17 cellular contexts compared by ENCODE assay signal in the genomic region with DNA sequence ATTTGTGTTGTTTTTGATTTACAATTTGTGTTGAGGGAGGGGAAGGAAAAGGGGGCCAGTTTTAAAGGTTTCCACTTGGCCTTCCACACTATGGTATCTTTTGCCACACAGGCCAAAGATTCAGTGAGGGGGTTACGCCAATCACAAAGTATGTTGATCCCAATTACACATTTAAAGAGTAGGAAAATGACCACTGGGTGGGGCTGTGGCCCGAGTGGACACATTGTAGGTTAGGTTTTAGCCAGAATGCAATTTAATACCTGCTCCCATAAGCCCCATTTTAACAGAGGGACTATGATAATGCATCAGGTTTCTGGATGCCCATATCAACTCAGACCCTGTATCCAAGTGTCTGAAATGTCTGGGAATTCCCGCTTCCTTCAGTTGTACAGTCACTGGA. TPM values are rescaled to one million over a fixed set of nuclear protein-coding genes. Genes with fewer than 3 reads are reported as not detected.
DNase-seq lines count a peak whose midpoint lies in the region; ATAC-seq, FAIRE-seq and TF ChIP-seq lines count a peak whose summit lies in the region.
"Had no signal": no experiment of that assay in that cellular context is flagged by ENCODE, and none has a peak within 500 bp of the region (broad histone marks: within the 10 kb centered on the region; RNA-seq: fewer than 3 reads in every experiment).

No MANE protein-coding gene starts in this region.

- peak in 1 of 2 experiments; percentile 43; a peak in 1 of 4 replicates for TF ChIP-seq RAD21 in K562 (CRISPR knock-in tag; conservative IDR thresholded peaks at IDR 0.05 in 1 of 2, IDR thresholded peaks at IDR 0.05 in 1 of 2)

- H3K14ac ChIP-seq in trophoblast cell (ENCODE audit: low read length), result no peak overlapping the region

- no peak overlapping the region for H2BK12ac ChIP-seq in trophoblast cell (ENCODE audit: low read length)

- no peak overlapping the region for H4K8ac ChIP-seq in trophoblast cell (ENCODE audit: low read depth, low read length)

- no peaks in the 10 kb centered on the region for H3K79me1 ChIP-seq in trophoblast cell (ENCODE audit: low read length)

- peak; percentile 89 for ATAC-seq in K562
- ATAC-seq: activated T-cell treated with anti-CD3 and anti-CD28 coated beads, Interleukin-2, amount 50 U/mL, for 72 hours; esophagus mucosa; naive thymus-derived CD4-positive, alpha-beta T cell had no signal

- TF ChIP-seq POLR2A in K562 (conservative IDR thresholded peaks at IDR 0.05) (no peak), suprapubic skin (IDR thresholded peaks at IDR 0.05) (no peak)

- intact Hi-C loops in K562 (cut with micrococcal nuclease), result loop anchor here (10.0 kb wide), 2 partner anchors 306 to 324 kb away; a partner anchor contains a TSS

- no peak overlapping the region for H2AK5ac ChIP-seq in trophoblast cell (ENCODE audit: low read length)

- no peak overlapping the region for H4K91ac ChIP-seq in trophoblast cell (ENCODE audit: low read depth, low read length)

- H3K18ac ChIP-seq in trophoblast cell (ENCODE audit: low read length), result no peak overlapping the region

- POLR2A ChIA-PET in K562 (lab: Yijun Ruan, JAX), result no interaction called here

- H3K36me3 ChIP-seq in MG63, result no peaks in the 10 kb centered on the region
- no peaks in the 10 kb centered on the region for H3K36me3 ChIP-seq in K562 (ENCODE audit: control insufficient read depth, insufficient read depth, low read length)
- no peaks in the 10 kb centered on the region for H3K36me3 ChIP-seq in trophoblast cell (ENCODE audit: control insufficient read depth in 1 of 2, insufficient read depth in 2 of 2, low read length in 2 of 2)
- no peaks in the 10 kb centered on the region for H3K36me3 ChIP-seq in suprapubic skin
- H3K36me3 ChIP-seq: thyroid gland had no signal

- no peak overlapping the region for H3K4ac ChIP-seq in trophoblast cell (ENCODE audit: low read depth, low read length)

- 0% methylated on average over 3 of the region's 3 CpGs for WGBS in K562 (ENCODE audit: insufficient coverage, low coverage, missing lambda C conversion rate)
- no CpG with 5 or more reads among the region's 3 CpGs for WGBS in trophoblast cell (ENCODE audit: extremely low coverage, insufficient coverage, insufficient read length)
- WGBS in suprapubic skin, result 89% methylated on average over 3 of the region's 3 CpGs

- H2BK5ac ChIP-seq in trophoblast cell (ENCODE audit: low read depth, low read length, poor library complexity), result no peak overlapping the region

- DNase-seq in NCI-H82 (lab: John Stamatoyannopoulos, UW) (peak; percentile 37), NCI-H82 treated with DMSO at 0.1 percent for 48 hours (lab: John Stamatoyannopoulos, UW; ENCODE audit: unreplicated experiment) (no peak), MG63 (peak; percentile 24), K562 (ENCODE audit: extremely low read depth in 1 of 4, low spot score in 3 of 4) (peak; percentile 29 to 35 (median 32)), trophoblast cell (peak; percentile 17 to 54), suprapubic skin (ENCODE audit: low spot score in 2 of 2) (no peak), islet precursor cell (no peak), RCC 7860 (ENCODE audit: low spot score) (no peak)
- DNase-seq: activated CD4-positive, alpha-beta T cell treated with anti-CD3 and anti-CD28 coated beads for 1 hour; activated T-cell treated with anti-CD3 and anti-CD28 coated beads, Interleukin-2, amount 50 U/mL, for 72 hours; kidney; naive thymus-derived CD4-positive, alpha-beta T cell; NCI-H2171; thyroid gland had no signal

- H2BK120ac ChIP-seq in trophoblast cell (ENCODE audit: insufficient read depth, low read length, poor library complexity), result no peak overlapping the region

- H3K27me3 ChIP-seq in MG63, result 0 out of 2 replicates have a peak, but pooled peaks cover 5% of the 10 kb centered on the region
- no peaks in the 10 kb centered on the region for H3K27me3 ChIP-seq in K562 (ENCODE audit: control insufficient read depth in 2 of 2, insufficient read depth in 2 of 2, low read length in 2 of 2)
- no peaks in the 10 kb centered on the region for H3K27me3 ChIP-seq in trophoblast cell (ENCODE audit: insufficient read depth, low read length)
- peaks cover 5% of the 10 kb centered on the region for H3K27me3 ChIP-seq in suprapubic skin
- H3K27me3 ChIP-seq: thyroid gland had no signal

- in situ Hi-C loops in K562 (cut with MboI), result no loop called here

- H4K20me1 ChIP-seq in K562 (replicated peaks; ENCODE audit: control insufficient read depth, insufficient read depth, low read length), result no peaks in the 10 kb centered on the region

- H3K4me3 ChIP-seq in MG63, result no peak overlapping the region
- H3K4me3 ChIP-seq in K562, result no peak overlapping the region
- H3K4me3 ChIP-seq in trophoblast cell (ENCODE audit: low read depth, low read length), result no peak overlapping the region
- H3K4me3 ChIP-seq in suprapubic skin, result no peak overlapping the region
- H3K4me3 ChIP-seq: SK-N-MC, thyroid gland had no signal

- FAIRE-seq in K562 (lab: Jason Lieb, UNC), result peak; percentile 70
- FAIRE-seq in RCC 7860 (lab: Jason Lieb, UNC), result no peak
- FAIRE-seq: G401.6, kidney had no signal

- H3K9ac ChIP-seq in K562 (ENCODE audit: insufficient read depth in 1 of 2, low read depth in 2 of 2, low read length in 2 of 2) (no peak overlapping the region), trophoblast cell (ENCODE audit: low read length) (no peak overlapping the region)

- H3K79me2 ChIP-seq in K562 (ENCODE audit: control insufficient read depth, insufficient read depth, low read length) (no peaks in the 10 kb centered on the region), trophoblast cell (ENCODE audit: control insufficient read depth, insufficient read depth, low read length, poor library complexity) (no peaks in the 10 kb centered on the region)

- H3K27ac ChIP-seq in K562 (ENCODE audit: extremely low read depth, low read depth, low read length), result no peak overlapping the region
- no peak overlapping the region for H3K27ac ChIP-seq in trophoblast cell (ENCODE audit: low read depth, low read length)
- H3K27ac ChIP-seq in suprapubic skin, result no peak overlapping the region
- H3K27ac ChIP-seq: SK-N-MC, thyroid gland had no signal

- no peaks in the 10 kb centered on the region for H3K9me1 ChIP-seq in K562 (ENCODE audit: control insufficient read depth, insufficient read depth, low read length)

- H3K9me3 ChIP-seq in MG63, result no peaks in the 10 kb centered on the region
- no peaks in the 10 kb centered on the region for H3K9me3 ChIP-seq in K562 (replicated peaks; ENCODE audit: control insufficient read depth, insufficient read depth, low read depth, low read length)
- no peaks in the 10 kb centered on the region for H3K9me3 ChIP-seq in trophoblast cell (ENCODE audit: insufficient read depth, low read depth, low read length)
- H3K9me3 ChIP-seq in suprapubic skin, result no peaks in the 10 kb centered on the region
- H3K9me3 ChIP-seq: thyroid gland had no signal

- H4K12ac ChIP-seq in trophoblast cell (ENCODE audit: low read depth, low read length), result no peak overlapping the region

- no TSS peak for BruUV-seq in K562 (replicated peaks; lab: Mats Ljungman, UMichigan)

- H2AFZ ChIP-seq in K562 (ENCODE audit: low read depth, low read length) (no peak overlapping the region), trophoblast cell (ENCODE audit: insufficient read depth, low read length, poor library complexity) (no peak overlapping the region)

- H3K4me2 ChIP-seq in K562 (ENCODE audit: insufficient read depth, low read length) (no peak overlapping the region), trophoblast cell (ENCODE audit: low read length) (no peak overlapping the region)

- no peak overlapping the region for H3K23ac ChIP-seq in trophoblast cell (ENCODE audit: low read length)

- peak; percentile 43 to 49 (median 44); a peak in 4 of 6 replicates for TF ChIP-seq CTCF in K562 (IDR thresholded peaks at IDR 0.05 in 2 of 3, conservative IDR thresholded peaks at IDR 0.05 in 1 of 3; ENCODE audit: insufficient read depth in 2 of 3, low read depth in 1 of 3, low read length in 3 of 3)
- no peak for TF ChIP-seq CTCF in suprapubic skin (IDR thresholded peaks at IDR 0.05)

- H3K4me1 ChIP-seq in K562 (replicated peaks in 1 of 2; ENCODE audit: control insufficient read depth in 2 of 2, insufficient read depth in 2 of 2, low read length in 2 of 2) (no peaks in the 10 kb centered on the region), trophoblast cell (ENCODE audit: control insufficient read depth in 1 of 2, insufficient read depth in 2 of 2, low read length in 2 of 2) (no peaks in the 10 kb centered on the region), suprapubic skin (no peaks in the 10 kb centered on the region)
- H3K4me1 ChIP-seq: thyroid gland had no signal

- no peak for TF ChIP-seq EP300 in K562 (IDR thresholded peaks at IDR 0.05; ENCODE audit: low read length)
- TF ChIP-seq EP300 in suprapubic skin (IDR thresholded peaks at IDR 0.05), result no peak

- CTCF ChIA-PET in K562 (lab: Yijun Ruan, JAX; ENCODE audit: low intra/inter-chr PET ratio), result no interaction called here

TF ChIP-seq in K562, 482 proteins besides CTCF, POLR2A, EP300 and RAD21:
- no peak for TF ChIP-seq ZNF695 (CRISPR knock-in tag; IDR thresholded peaks at IDR 0.05)
- TF ChIP-seq, protein P1, sequence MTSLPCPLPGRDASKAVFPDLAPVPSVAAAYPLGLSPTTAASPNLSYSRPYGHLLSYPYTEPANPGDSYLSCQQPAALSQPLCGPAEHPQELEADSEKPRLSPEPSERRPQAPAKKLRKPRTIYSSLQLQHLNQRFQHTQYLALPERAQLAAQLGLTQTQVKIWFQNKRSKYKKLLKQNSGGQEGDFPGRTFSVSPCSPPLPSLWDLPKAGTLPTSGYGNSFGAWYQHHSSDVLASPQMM (CRISPR knock-in tag; IDR thresholded peaks at IDR 0.05), result no peak
TF ChIP-seq in K562: peak in this region for 0.

RNA-seq across cellular contexts. Expression of a gene that starts 15.6 kb away (rescaled TPM):
- total RNA-seq in MG63 (2014; rRNA removed; shearing (Covaris generic); ENCODE audit: low replicate concordance), result not detected in 2 replicates
- not detected in 2 replicates for total RNA-seq in K562 (2011; cell fraction: chromatin; rRNA removed; ENCODE audit: low replicate concordance)
- total RNA-seq in K562 (2011; cell fraction: nucleolus; rRNA removed), result not detected in 2 replicates
- total RNA-seq in K562 (2011; cell fraction: nucleoplasm; rRNA removed), result not detected in 2 replicates
- not detected in 2 replicates for total RNA-seq in K562 (2014; rRNA removed)
- not detected in 2 replicates for total RNA-seq in K562 (2014; rRNA removed; fragmentation: Illumina TruSeq; extraction: Trizol)
- total RNA-seq in K562 (2015; rRNA removed; fragmentation: Illumina TruSeq; extraction: Trizol), result not detected in 2 replicates
- not detected in 2 replicates for total RNA-seq in K562 (2021)
- polyA plus RNA-seq in K562 (2011; rRNA removed), result not detected in 2 replicates
- not detected in 2 replicates for polyA plus RNA-seq in K562 (2011; cell fraction: cytosol; rRNA removed)
- not detected in 2 replicates for polyA plus RNA-seq in K562 (2011; cell fraction: nucleus; rRNA removed)
- not detected in 2 replicates for polyA plus RNA-seq in K562 (2012)
- not detected in 2 replicates for polyA plus RNA-seq in K562 (2014; fragmentation: Illumina TruSeq; extraction: Trizol)
- polyA plus RNA-seq in K562 (2014; fragmentation: Nextera tagmentation; extraction: Ambion mirVana), result not detected
- not detected in 2 replicates for polyA plus RNA-seq in K562 (2014; rRNA removed)
- not detected in 2 replicates for polyA minus RNA-seq in K562 (2011; rRNA and poly(A)+ RNA removed)
- not detected in 2 replicates for polyA minus RNA-seq in K562 (2011; cell fraction: cytosol; rRNA and poly(A)+ RNA removed)
- not detected in 2 replicates for polyA minus RNA-seq in K562 (2011; cell fraction: nucleus; rRNA and poly(A)+ RNA removed)
- not detected in 2 replicates for polyA plus RNA-seq in trophoblast cell (2013)
- not detected for total RNA-seq in suprapubic skin
- total RNA-seq: activated T-cell treated with anti-CD3 and anti-CD28 coated beads, Interleukin-2, amount 50 U/mL, for 72 hours; esophagus mucosa; kidney; naive thymus-derived CD4-positive, alpha-beta T cell; thyroid gland had no signal
- polyA plus RNA-seq: naive thymus-derived CD4-positive, alpha-beta T cell had no signal

Comparison
In these comparisons a context has a peak if more than half of its experiments do, and no peak if none do; other contexts are left out.
1. DNase-seq: peak in NCI-H82 (single experiment), MG63 (single experiment), K562 (4 of 4) and trophoblast cell (2 of 2); none in NCI-H82 treated with DMSO at 0.1 percent for 48 hours (single experiment), suprapubic skin (0 of 2), islet precursor cell (single experiment) and RCC 7860 (single experiment).
2. CTCF ChIP-seq: peak in K562 (3 of 3); none in suprapubic skin (0 of 2).